Comparison of ENCODE assay signal across 7 cellular contexts in the genomic region with DNA sequence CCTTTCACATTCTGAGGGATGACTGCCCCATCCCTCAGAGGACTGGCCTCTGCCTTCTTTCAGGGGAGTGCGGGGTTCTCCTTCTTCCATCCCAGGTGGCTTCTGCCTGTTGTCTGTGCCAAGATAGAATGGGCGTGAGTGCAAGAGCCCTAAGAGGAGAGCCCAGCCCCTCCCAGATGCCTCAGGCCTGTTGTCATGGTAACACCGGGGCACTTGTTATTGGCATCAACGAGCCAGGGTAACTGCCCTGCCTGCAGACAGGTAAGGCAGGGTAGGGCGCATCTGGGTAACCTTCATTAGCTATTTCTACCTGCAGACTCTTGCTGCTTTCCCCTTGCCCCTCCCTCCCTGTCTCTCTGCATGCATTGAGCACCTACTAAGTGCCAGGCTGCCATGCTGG.
DNase-seq lines count a peak whose midpoint lies in the region; ATAC-seq, FAIRE-seq and TF ChIP-seq lines count a peak whose summit lies in the region.
"Not testable (repeated sequence)": the region's sequence is repeated elsewhere in the genome, so short reads cannot be mapped to it uniquely, and the experiment has no call there.

No MANE protein-coding gene starts in this region.

- not testable (repeated sequence) for TF ChIP-seq EP300 in A549 (IDR thresholded peaks at IDR 0.05); K562 (IDR thresholded peaks at IDR 0.05; ENCODE audit: low read length); HepG2 (IDR thresholded peaks at IDR 0.05; ENCODE audit: low read depth in 2 of 2, low read length in 2 of 2); HepG2 (CRISPR knock-in tag; IDR thresholded peaks at IDR 0.05; ENCODE audit: borderline replicate concordance)

- H4K20me1 ChIP-seq in K562 (replicated peaks; ENCODE audit: control insufficient read depth, insufficient read depth, low read length); HepG2 (ENCODE audit: insufficient read depth, low read length): not testable (repeated sequence)

- H3K9me1 ChIP-seq in K562 (ENCODE audit: control insufficient read depth, insufficient read depth, low read length), result not testable (repeated sequence)

- not testable (repeated sequence) for ATAC-seq in A549, K562, HepG2
- ATAC-seq in foreskin keratinocyte, result peak; percentile 7
- ATAC-seq in mucosa of descending colon, result peak; percentile 14

- not testable (repeated sequence) for H2AFZ ChIP-seq in K562 (ENCODE audit: low read depth, low read length); HepG2 (ENCODE audit: low read length)

- H3K27me3 ChIP-seq in H7 (ENCODE audit: control insufficient read depth, insufficient read depth, low read length); K562 (ENCODE audit: control insufficient read depth in 2 of 2, insufficient read depth in 2 of 2, low read length in 2 of 2); foreskin keratinocyte; HepG2 (ENCODE audit: control insufficient read depth in 1 of 2, insufficient read depth in 2 of 2, low read length in 2 of 2): not testable (repeated sequence)

- not testable (repeated sequence) for FAIRE-seq in A549 (lab: Jason Lieb, UNC); K562 (lab: Jason Lieb, UNC); HepG2 (lab: Jason Lieb, UNC)

- H3K4me3 ChIP-seq in A549; H7 (ENCODE audit: insufficient read depth, low read depth, low read length); K562; HepG2 (replicated peaks in 1 of 3; ENCODE audit: insufficient read depth in 1 of 3, low read depth in 2 of 3, low read length in 3 of 3); mucosa of descending colon: not testable (repeated sequence)

- H3K27ac ChIP-seq in A549; K562 (ENCODE audit: extremely low read depth, low read depth, low read length); foreskin keratinocyte; HepG2 (ENCODE audit: extremely low read length, insufficient read depth, low read length): not testable (repeated sequence)

- in situ Hi-C loops in K562 (cut with MboI); HepG2 (cut with HindIII; ENCODE audit: extremely low pct_ligation_motif_present, low pct_unique_long_range_greater_than_20kb): not testable (repeated sequence)

- POLR2A ChIA-PET in A549 (lab: Yijun Ruan, JAX); K562 (lab: Yijun Ruan, JAX); HepG2 (lab: Yijun Ruan, JAX): not testable (repeated sequence)

- H3K4me2 ChIP-seq in A549; K562 (ENCODE audit: insufficient read depth, low read length); HepG2 (ENCODE audit: low read depth, low read length): not testable (repeated sequence)

- CTCF ChIA-PET in A549 (lab: Yijun Ruan, JAX); K562 (lab: Yijun Ruan, JAX; ENCODE audit: low intra/inter-chr PET ratio); HepG2 (lab: Yijun Ruan, JAX; ENCODE audit: low intra/inter-chr PET ratio, low total read pairs): not testable (repeated sequence)

- H3K9ac ChIP-seq in K562 (ENCODE audit: insufficient read depth in 1 of 2, low read depth in 2 of 2, low read length in 2 of 2); HepG2 (ENCODE audit: insufficient read depth, low read depth, low read length): not testable (repeated sequence)

- intact Hi-C loops in K562 (cut with micrococcal nuclease); HepG2 (cut with micrococcal nuclease; ENCODE audit: unreplicated experiment); mucosa of descending colon (cut with DNase I, micrococcal nuclease): not testable (repeated sequence)

- not testable (repeated sequence) for TF ChIP-seq RAD21 in A549 (conservative IDR thresholded peaks at IDR 0.05 in 1 of 2, IDR thresholded peaks at IDR 0.05 in 1 of 2); K562 (CRISPR knock-in tag; conservative IDR thresholded peaks at IDR 0.05 in 1 of 2, IDR thresholded peaks at IDR 0.05 in 1 of 2); HepG2 (CRISPR knock-in tag; IDR thresholded peaks at IDR 0.05)

- not testable (repeated sequence) for BruUV-seq in K562 (replicated peaks; lab: Mats Ljungman, UMichigan); HepG2 (replicated peaks; lab: Mats Ljungman, UMichigan)

- 65% methylated on average over 5 of the region's 5 CpGs for WGBS in A549 (ENCODE audit: missing lambda C conversion rate)
- 0% methylated on average over 4 of the region's 5 CpGs for WGBS in K562 (ENCODE audit: insufficient coverage, low coverage, missing lambda C conversion rate)
- WGBS in HepG2 (ENCODE audit: low lambda C conversion rate), result 21% methylated on average over 5 of the region's 5 CpGs

- H3K79me2 ChIP-seq in K562 (ENCODE audit: control insufficient read depth, insufficient read depth, low read length); HepG2 (ENCODE audit: insufficient read depth, low read length): not testable (repeated sequence)

- not testable (repeated sequence) for H3K9me3 ChIP-seq in A549; K562 (replicated peaks; ENCODE audit: control insufficient read depth, insufficient read depth, low read depth, low read length); HepG2 (ENCODE audit: low read length); mucosa of descending colon

- TF ChIP-seq POLR2A in A549 (IDR thresholded peaks at IDR 0.05; ENCODE audit: low read length); K562 (conservative IDR thresholded peaks at IDR 0.05); HepG2 (IDR thresholded peaks at IDR 0.05; ENCODE audit: insufficient read depth in 1 of 2, low read depth in 2 of 2, low read length in 2 of 2): not testable (repeated sequence)

- H3K4me1 ChIP-seq in A549, result peaks cover 22% of the 10 kb centered on the region
- not testable (repeated sequence) for H3K4me1 ChIP-seq in K562 (replicated peaks in 1 of 2; ENCODE audit: control insufficient read depth in 2 of 2, insufficient read depth in 2 of 2, low read length in 2 of 2); HepG2 (ENCODE audit: insufficient read depth, low read length); mucosa of descending colon (ENCODE audit: low read depth)
- H3K4me1 ChIP-seq in foreskin keratinocyte, result peaks cover 10% of the 10 kb centered on the region

- TF ChIP-seq CTCF in A549 (IDR thresholded peaks at IDR 0.05); K562 (IDR thresholded peaks at IDR 0.05 in 2 of 3, conservative IDR thresholded peaks at IDR 0.05 in 1 of 3; ENCODE audit: insufficient read depth in 2 of 3, low read depth in 1 of 3, low read length in 3 of 3); foreskin keratinocyte (conservative IDR thresholded peaks at IDR 0.05); HepG2 (CRISPR knock-in tag; IDR thresholded peaks at IDR 0.05); mucosa of descending colon (IDR thresholded peaks at IDR 0.05): not testable (repeated sequence)

- not testable (repeated sequence) for DNase-seq in A549 (ENCODE audit: low read depth in 1 of 2, low spot score in 1 of 2); K562 (ENCODE audit: extremely low read depth in 1 of 4, low spot score in 3 of 4); foreskin keratinocyte; HepG2 (ENCODE audit: low spot score); mucosa of descending colon
- DNase-seq in H7 (peak; percentile 0), NCI-H748 (lab: John Stamatoyannopoulos, UW; ENCODE audit: unreplicated experiment) (peak; percentile 34)

- H3K36me3 ChIP-seq in H7 (replicated peaks; ENCODE audit: control insufficient read depth, insufficient read depth, low read length); K562 (ENCODE audit: control insufficient read depth, insufficient read depth, low read length); HepG2 (replicated peaks in 1 of 2; ENCODE audit: control insufficient read depth in 1 of 2, insufficient read depth in 2 of 2, low read length in 2 of 2); mucosa of descending colon (ENCODE audit: low read depth): not testable (repeated sequence)

TF ChIP-seq in A549, 52 proteins besides CTCF, POLR2A, EP300 and RAD21:
- peak; percentile 57 for TF ChIP-seq MAFK (IDR thresholded peaks at IDR 0.05; ENCODE audit: partially characterized antibody)

TF ChIP-seq in K562, 482 proteins besides CTCF, POLR2A, EP300 and RAD21:
- TF ChIP-seq RFX1 (IDR thresholded peaks at IDR 0.05), result peak; percentile 58
TF ChIP-seq in K562: peak in this region for 1; not testable (repeated sequence) for 481.

TF ChIP-seq in HepG2, 621 proteins besides CTCF, POLR2A, EP300 and RAD21:
- peak; percentile 55; the same call in 1 of the 2 replicates for TF ChIP-seq RFX1 (IDR thresholded peaks at IDR 0.05)
